ENCODE assay signal across 16 cellular contexts in the genomic region with DNA sequence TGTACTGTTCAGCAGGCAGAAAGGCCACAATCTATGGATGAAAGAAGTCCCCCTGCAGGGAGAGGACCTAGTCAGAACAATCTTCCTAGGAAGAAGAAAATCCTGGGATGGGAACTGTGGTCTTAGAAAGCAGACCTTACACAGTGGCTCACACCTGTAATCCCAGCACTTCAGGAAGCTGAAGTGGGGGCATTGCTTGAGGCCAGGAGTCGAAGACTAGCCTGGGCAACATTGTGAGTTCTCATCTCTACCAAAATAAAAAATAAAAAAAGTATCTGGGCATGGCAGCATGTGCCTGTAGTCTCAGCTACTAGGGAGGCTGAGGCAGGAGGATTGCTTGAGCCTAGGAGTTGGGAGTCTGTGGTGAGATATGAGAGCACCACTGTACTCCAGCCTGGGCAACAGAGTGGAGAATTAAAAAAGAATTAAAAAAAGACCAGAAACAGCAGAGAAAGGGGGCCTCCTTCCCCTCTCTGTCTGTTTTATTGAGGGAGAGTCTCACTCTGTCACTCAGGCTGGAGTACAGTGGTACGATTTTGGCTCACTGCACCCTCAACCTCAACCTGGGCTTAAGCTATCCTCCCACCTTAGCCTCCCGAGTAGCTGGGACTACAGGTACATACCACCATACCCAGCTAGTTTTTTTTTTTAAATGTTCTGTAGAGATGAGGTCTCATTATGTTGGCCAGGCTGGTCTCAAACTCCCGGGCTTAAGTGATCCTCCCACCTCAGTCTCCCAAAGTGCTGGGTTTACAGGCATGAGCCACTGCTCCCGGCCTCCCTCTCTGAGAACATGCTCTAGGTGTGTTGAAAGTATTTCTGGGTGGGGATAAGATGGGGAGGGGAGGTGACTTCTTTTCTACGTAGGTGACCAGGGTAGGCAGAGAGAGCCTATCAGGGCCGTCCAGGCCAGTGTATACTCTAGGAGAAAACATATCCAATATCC. TPM values are rescaled to one million over a fixed set of nuclear protein-coding genes. Genes with fewer than 3 reads are reported as not detected.
DNase-seq lines count a peak whose midpoint lies in the region; ATAC-seq and TF ChIP-seq lines count a peak whose summit lies in the region.
"Had no signal": no experiment of that assay in that cellular context is flagged by ENCODE, and none has a peak within 500 bp of the region (broad histone marks: within the 10 kb centered on the region; RNA-seq: fewer than 3 reads in every experiment).

No MANE protein-coding gene starts in this region.

- intact Hi-C loops in transverse colon (cut with DNase I; ENCODE audit: low total_unique reads), result no loop called here

- peak overlapping the region in 1 of 2 donors; percentile 24 for H3K27ac ChIP-seq in coronary artery
- H3K27ac ChIP-seq in muscle layer of colon (ENCODE audit: low read depth, low read length), result peak overlapping the region; percentile 12
- peak overlapping the region in 3 of 4 donors; percentile 48 to 76 (median 73) for H3K27ac ChIP-seq in transverse colon
- H3K27ac ChIP-seq: BLaER1, KMS-11 had no signal

- WGBS in transverse colon (ENCODE audit: low coverage in 1 of 2), 2 donors, result 68 to 87% methylated on average over 2 to 7 of the region's 7 CpGs

- H3K4me3 ChIP-seq in coronary artery (no peak overlapping the region), muscle layer of colon (ENCODE audit: low read depth in 1 of 2, low read length in 2 of 2) (no peak overlapping the region), transverse colon (no peak overlapping the region)
- H3K4me3 ChIP-seq: BLaER1 had no signal

- in situ Hi-C loops in transverse colon (cut with MboI; ENCODE audit: low pct_ligation_motif_present in 1 of 4, low pct_unique_long_range_greater_than_20kb in 1 of 4, low sequenced_read_pairs in 3 of 4), result no loop called here

- H3K9me3 ChIP-seq in muscle layer of colon (ENCODE audit: low read length) (no peaks in the 10 kb centered on the region), transverse colon (no peaks in the 10 kb centered on the region)
- H3K9me3 ChIP-seq: BLaER1 had no signal

- H3K27me3 ChIP-seq in muscle layer of colon (ENCODE audit: control insufficient read depth in 1 of 2, insufficient read depth in 2 of 2, low read length in 2 of 2) (no peaks in the 10 kb centered on the region), transverse colon (no peaks in the 10 kb centered on the region)

- no peak for TF ChIP-seq POLR2A in transverse colon (IDR thresholded peaks at IDR 0.05)

- peaks cover 9% of the 10 kb centered on the region for H3K36me3 ChIP-seq in muscle layer of colon (ENCODE audit: insufficient read depth, low read length)
- no peaks in the 10 kb centered on the region for H3K36me3 ChIP-seq in transverse colon
- H3K36me3 ChIP-seq: BLaER1 had no signal

- TF ChIP-seq CTCF in coronary artery (IDR thresholded peaks at IDR 0.05) (no peak), transverse colon (IDR thresholded peaks at IDR 0.05) (no peak)

- no peak for TF ChIP-seq EP300 in transverse colon (IDR thresholded peaks at IDR 0.05; ENCODE audit: low read depth)

- no peak overlapping the region for H3K9ac ChIP-seq in muscle layer of colon (ENCODE audit: low read length)
- H3K9ac ChIP-seq: BLaER1, KMS-11 had no signal

- ATAC-seq in GM19023 (IDR thresholded peaks at IDR 0.05; ENCODE audit: unreplicated experiment), result no peak
- no peak for ATAC-seq in HG02642 (IDR thresholded peaks at IDR 0.05; ENCODE audit: poor library complexity, unreplicated experiment)
- ATAC-seq in HG02938 (IDR thresholded peaks at IDR 0.05; ENCODE audit: unreplicated experiment), result no peak

- peak; percentile 39 for DNase-seq in activated effector memory CD4-positive, alpha-beta T cell treated with anti-CD3 and anti-CD28 coated beads, Interleukin-2, amount 50 U/mL, for 16 hours
- no peak for DNase-seq in activated effector memory CD4-positive, alpha-beta T cell treated with Interleukin-2 at 50 U/mL for 16 hours
- DNase-seq in coronary artery (ENCODE audit: low spot score) (peak; percentile 68), transverse colon (no peak)
- DNase-seq: DND-41, GOT3, NCI-H1436, NCI-H2029 treated with DMSO at 0.1 percent for 48 hours, NCI-H2171 treated with DMSO at 0.1 percent for 48 hours, NCI-H510A had no signal

- H3K4me1 ChIP-seq in muscle layer of colon (ENCODE audit: insufficient read depth, low read length), result peaks cover 54% of the 10 kb centered on the region
- H3K4me1 ChIP-seq in transverse colon, result peaks cover 4 to 29% (median 15%) of the 10 kb centered on the region in 4 donors

RNA-seq across cellular contexts. Expression of gene RHOB, which starts 7.4 kb away (rescaled TPM):
- total RNA-seq in transverse colon, result 100 to 1,000 TPM; 360 to 732 (median 532) TPM

Comparison
In these comparisons a context has a peak if more than half of its experiments do, and no peak if none do; other contexts are left out.
1. DNase-seq: peak in activated effector memory CD4-positive, alpha-beta T cell treated with anti-CD3 and anti-CD28 coated beads, Interleukin-2, amount 50 U/mL, for 16 hours (single experiment) and coronary artery (single experiment); none in activated effector memory CD4-positive, alpha-beta T cell treated with Interleukin-2 at 50 U/mL for 16 hours (single experiment) and transverse colon (single experiment).